Comparison of ENCODE assay signal across 8 cellular contexts in genomic region chr6:52389626-52390360, GRCh38. TPM values are rescaled to one million over a fixed set of nuclear protein-coding genes. Genes with fewer than 3 reads are reported as not detected.
DNase-seq lines count a peak whose midpoint lies in the region; ATAC-seq and TF ChIP-seq lines count a peak whose summit lies in the region.

No MANE protein-coding gene starts in this region.

- ATAC-seq in GM21367 (IDR thresholded peaks at IDR 0.05; ENCODE audit: unreplicated experiment) (peak; percentile 50), HG03575 (IDR thresholded peaks at IDR 0.05; ENCODE audit: extremely low read depth, insufficient number of reproducible peaks, low FRiP score, unreplicated experiment) (peak; percentile 36), memory B cell (ENCODE audit: low read depth) (peak; percentile 9)

- DNase-seq in GM03348 (ENCODE audit: low spot score) (peak; percentile 19), SW480 (ENCODE audit: low spot score) (peak; percentile 76), memory B cell (ENCODE audit: low spot score in 2 of 2) (no peak), uterus (peak in 1 of 2 donors; percentile 28), NCI-H1930 (lab: John Stamatoyannopoulos, UW) (no peak)

- no peak for TF ChIP-seq POLR2A in uterus (IDR thresholded peaks at IDR 0.05)

- H3K4me3 Mint-ChIP-seq in brain (peak overlapping the region in 1 of 5 experiments; percentile 2), memory B cell (peak overlapping the region; percentile 68)

- no peak overlapping the region for H3K4me3 ChIP-seq in uterus

- no peak for TF ChIP-seq CTCF in brain (conservative IDR thresholded peaks at IDR 0.05)
- peak in 1 of 4 experiments; percentile 4 for TF ChIP-seq CTCF in uterus (IDR thresholded peaks at IDR 0.05)

- H3K4me1 Mint-ChIP-seq in brain (peaks cover 26% of the 10 kb centered on the region), memory B cell (peaks cover 30% of the 10 kb centered on the region)

- no peaks in the 10 kb centered on the region for H3K9me3 ChIP-seq in uterus

- H3K36me3 Mint-ChIP-seq in brain (peaks cover 25% of the 10 kb centered on the region), memory B cell (peaks cover 2% of the 10 kb centered on the region)

- H3K36me3 ChIP-seq in uterus: no peaks in the 10 kb centered on the region

- H3K27me3 Mint-ChIP-seq in brain: no peaks in the 10 kb centered on the region
- H3K27me3 Mint-ChIP-seq in memory B cell: no peaks in the 10 kb centered on the region

- peak overlapping the region; percentile 10 to 54 for H3K27ac ChIP-seq in uterus

- H3K4me1 ChIP-seq in uterus: no peaks in the 10 kb centered on the region

- H3K9me3 Mint-ChIP-seq in brain: peaks cover 0 to 10% (median 3%) of the 10 kb centered on the region in 5 experiments
- H3K9me3 Mint-ChIP-seq in memory B cell: no peaks in the 10 kb centered on the region

- H3K27ac Mint-ChIP-seq in brain: peak overlapping the region in 4 of 5 experiments; percentile 3 to 83 (median 60)
- H3K27ac Mint-ChIP-seq in memory B cell: peak overlapping the region; percentile 81

- intact Hi-C loops in uterus (cut with DNase I; ENCODE audit: low total_unique reads): no loop called here

- H3K27me3 ChIP-seq in uterus: no peaks in the 10 kb centered on the region

RNA-seq across cellular contexts. Expression of gene PAQR8, which starts 27.8 kb away (rescaled TPM):
- polyA plus RNA-seq in brain (ENCODE audit: insufficient read depth, low read depth, low replicate concordance): 63.5 TPM
- total RNA-seq in uterus: 10 to 100 TPM; 12.3 to 24.7 (median 13.9) TPM

RNA-seq across cellular contexts. Expression of gene EFHC1, which starts 30.3 kb away (rescaled TPM):
- 36.0 TPM for polyA plus RNA-seq in brain (ENCODE audit: insufficient read depth, low read depth, low replicate concordance)
- total RNA-seq in uterus: 10 to 100 TPM; 15.6 to 63.0 (median 29.5) TPM

Comparison
In these comparisons a context has a peak if more than half of its experiments do, and no peak if none do; other contexts are left out.
1. DNase-seq: peak in GM03348 (single experiment) and SW480 (single experiment); none in memory B cell (0 of 2) and NCI-H1930 (0 of 2).
2. Peak in every context shown above with its lines, with median percentiles within 50 percentile points of each other: ATAC-seq.